ENCODE assay signal across 26 cellular contexts in the genomic region with DNA sequence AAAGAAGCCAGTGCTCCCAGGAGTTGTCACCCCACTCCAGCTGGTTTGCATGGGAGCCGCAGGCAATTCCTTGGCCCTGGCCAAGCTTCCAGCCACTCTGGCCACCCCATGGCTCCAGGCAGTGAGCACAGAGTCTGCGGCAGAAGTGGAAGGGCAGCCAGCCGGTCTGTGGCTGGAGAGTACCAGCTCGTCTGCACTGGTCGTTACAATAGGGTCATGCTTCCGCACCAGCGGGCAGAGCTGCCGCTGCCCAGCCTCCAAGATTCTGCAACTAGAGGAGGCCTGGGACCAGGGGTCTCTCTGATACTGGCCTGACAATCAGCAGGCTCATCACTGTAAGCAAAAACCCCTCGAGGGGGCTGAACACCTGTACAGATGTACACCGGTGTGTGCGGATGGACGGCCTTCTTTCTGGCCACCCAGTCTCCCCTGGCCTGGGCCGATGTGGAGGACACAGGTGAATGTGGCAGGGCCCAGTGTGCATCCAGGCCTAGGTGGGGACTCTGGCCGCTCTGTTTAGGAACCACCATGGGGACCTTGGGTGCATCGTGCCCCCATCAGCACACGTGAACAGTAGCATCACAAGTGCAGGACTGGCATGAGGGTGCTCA. TPM values are rescaled to one million over a fixed set of nuclear protein-coding genes. Genes with fewer than 3 reads are reported as not detected.
DNase-seq lines count a peak whose midpoint lies in the region; ATAC-seq and TF ChIP-seq lines count a peak whose summit lies in the region.
"Had no signal": no experiment of that assay in that cellular context is flagged by ENCODE, and none has a peak within 500 bp of the region (broad histone marks: within the 10 kb centered on the region; RNA-seq: fewer than 3 reads in every experiment).

No MANE protein-coding gene starts in this region.

- DNase-seq in right atrium auricular region (ENCODE audit: low spot score) (peak; percentile 52), Right ventricle myocardium superior (no peak), colonic mucosa (peak; percentile 14), osteocyte (ENCODE audit: extremely low spot score, unreplicated experiment) (peak; percentile 81), LoVo (ENCODE audit: low spot score) (no peak), foreskin melanocyte (no peak)
- DNase-seq: ACHN; activated CD4-positive, alpha-beta T cell treated with anti-CD3 and anti-CD28 coated beads, Interleukin-2, amount 10 ng/mL, durations not matched to agents 24 days and 14 days; activated naive CD8-positive, alpha-beta T cell treated with anti-CD3 and anti-CD28 coated beads for 36 hours; COR-L47; DMS53; hypothalamus; immature natural killer cell; naive B cell; NCI-H2029 treated with DMSO at 0.1 percent for 48 hours; NCI-H446 treated with DMSO at 0.1 percent for 48 hours; occipital lobe; stimulated activated CD4-positive, alpha-beta T cell treated with anti-CD3 and anti-CD28 coated beads, Interleukin-2, amount 100 ng/mL, for 24 hours; T-helper 2 cell; transverse colon had no signal

- H3K4me3 Mint-ChIP-seq in osteocyte (ENCODE audit: unreplicated experiment), result no peak overlapping the region
- H3K4me3 Mint-ChIP-seq: activated CD4-positive, alpha-beta T cell treated with anti-CD3 and anti-CD28 coated beads, Interleukin-2, amount 10 ng/mL, durations not matched to agents 24 days and 14 days; activated naive CD8-positive, alpha-beta T cell treated with anti-CD3 and anti-CD28 coated beads for 36 hours; immature natural killer cell; naive B cell had no signal

- H3K9me3 ChIP-seq in right atrium auricular region, result no peaks in the 10 kb centered on the region
- H3K9me3 ChIP-seq in colonic mucosa, result no peaks in the 10 kb centered on the region
- H3K9me3 ChIP-seq: left lung, transverse colon had no signal

- peaks cover 3% of the 10 kb centered on the region for H3K4me1 Mint-ChIP-seq in osteocyte (ENCODE audit: unreplicated experiment)
- H3K4me1 Mint-ChIP-seq: immature natural killer cell had no signal

- H3K36me3 ChIP-seq in right atrium auricular region (no peaks in the 10 kb centered on the region), colonic mucosa (no peaks in the 10 kb centered on the region)
- H3K36me3 ChIP-seq: cardiac muscle cell, left lung, transverse colon had no signal

- no peak overlapping the region for H3K27ac ChIP-seq in right atrium auricular region
- no peak overlapping the region for H3K27ac ChIP-seq in colonic mucosa
- H3K27ac ChIP-seq: cardiac muscle cell, dorsolateral prefrontal cortex, left lung, transverse colon had no signal

- H3K27ac Mint-ChIP-seq in osteocyte (ENCODE audit: unreplicated experiment), result no peak overlapping the region
- H3K27ac Mint-ChIP-seq: activated CD4-positive, alpha-beta T cell treated with anti-CD3 and anti-CD28 coated beads, Interleukin-2, amount 10 ng/mL, durations not matched to agents 24 days and 14 days; activated naive CD8-positive, alpha-beta T cell treated with anti-CD3 and anti-CD28 coated beads for 36 hours; immature natural killer cell; naive B cell had no signal

- H3K9me3 Mint-ChIP-seq in osteocyte (ENCODE audit: unreplicated experiment), result no peaks in the 10 kb centered on the region
- H3K9me3 Mint-ChIP-seq: activated CD4-positive, alpha-beta T cell treated with anti-CD3 and anti-CD28 coated beads, Interleukin-2, amount 10 ng/mL, durations not matched to agents 24 days and 14 days; activated naive CD8-positive, alpha-beta T cell treated with anti-CD3 and anti-CD28 coated beads for 36 hours; immature natural killer cell; naive B cell had no signal

- H3K9ac ChIP-seq in colonic mucosa (ENCODE audit: low read depth in 2 of 2, low read length in 2 of 2), result no peak overlapping the region

- H3K27me3 ChIP-seq in right atrium auricular region (no peaks in the 10 kb centered on the region), colonic mucosa (no peaks in the 10 kb centered on the region)

- H3K4me3 ChIP-seq in right atrium auricular region (no peak overlapping the region), colonic mucosa (no peak overlapping the region)
- H3K4me3 ChIP-seq: cardiac muscle cell, dorsolateral prefrontal cortex, left lung, smooth muscle cell, transverse colon had no signal

- H3K36me3 Mint-ChIP-seq in osteocyte (ENCODE audit: unreplicated experiment), result no peaks in the 10 kb centered on the region
- H3K36me3 Mint-ChIP-seq: activated naive CD8-positive, alpha-beta T cell treated with anti-CD3 and anti-CD28 coated beads for 36 hours; immature natural killer cell had no signal

- H3K4me1 ChIP-seq in right atrium auricular region (no peaks in the 10 kb centered on the region), colonic mucosa (no peaks in the 10 kb centered on the region)
- H3K4me1 ChIP-seq: left lung had no signal

- TF ChIP-seq CTCF in right atrium auricular region (IDR thresholded peaks at IDR 0.05), result no peak
- no peak for TF ChIP-seq CTCF in colonic mucosa (IDR thresholded peaks at IDR 0.05)
- TF ChIP-seq CTCF in osteocyte (IDR thresholded peaks at IDR 0.05), result no peak

- peaks cover 27% of the 10 kb centered on the region for H3K27me3 Mint-ChIP-seq in osteocyte (ENCODE audit: unreplicated experiment)
- H3K27me3 Mint-ChIP-seq: activated naive CD8-positive, alpha-beta T cell treated with anti-CD3 and anti-CD28 coated beads for 36 hours had no signal

- ATAC-seq in Right ventricle myocardium superior (ENCODE audit: poor library complexity) (no peak), HG03460 (IDR thresholded peaks at IDR 0.05; ENCODE audit: unreplicated experiment) (no peak), HG02642 (IDR thresholded peaks at IDR 0.05; ENCODE audit: poor library complexity, unreplicated experiment) (no peak)

- intact Hi-C loops in Right ventricle myocardium superior (cut with DNase I) (no loop called here), colonic mucosa (cut with DNase I) (no loop called here)

RNA-seq across cellular contexts. Expression of gene ODC1, which starts 51.9 kb away (rescaled TPM):
- total RNA-seq in right atrium auricular region, result 10 to 100 TPM; 41.3 to 73.9 TPM
- 33.2 TPM for total RNA-seq in Right ventricle myocardium superior
- 100 to 1,000 TPM in 1 of 2 donors, 10 to 100 TPM in 1; 45.8 to 107 TPM for total RNA-seq in colonic mucosa
- 41.7 and 44.8 TPM in 2 replicates for total RNA-seq in osteocyte

Comparison
In these comparisons a context has a peak if more than half of its experiments do, and no peak if none do; other contexts are left out.
1. DNase-seq: peak in right atrium auricular region (single experiment), colonic mucosa (single experiment) and osteocyte (single experiment); none in Right ventricle myocardium superior (single experiment), LoVo (single experiment) and foreskin melanocyte (single experiment).